ENCODE assay signal across 8 cellular contexts in genomic region chr16:50245417-50246298, GRCh38. TPM values are rescaled to one million over a fixed set of nuclear protein-coding genes. Genes with fewer than 3 reads are reported as not detected.
A peak's percentile ranks its signal among the peaks of the same experiment; 100 is the strongest.
DNase-seq lines count a peak whose midpoint lies in the region; ATAC-seq and TF ChIP-seq lines count a peak whose summit lies in the region.

No MANE protein-coding gene starts in this region.

- no peaks in the 10 kb centered on the region for H4K20me1 ChIP-seq in KMS-11 (ENCODE audit: insufficient read depth)

- no peaks in the 10 kb centered on the region for H3K79me1 ChIP-seq in mesenchymal stem cell (replicated peaks; ENCODE audit: low read length, poor library complexity, severe bottlenecking)

- TF ChIP-seq CTCF in KMS-11 (conservative IDR thresholded peaks at IDR 0.05; ENCODE audit: low read depth, low read length) = no peak

- H3K36me3 Mint-ChIP-seq in activated CD4-positive, alpha-beta T cell treated with anti-CD3 and anti-CD28 coated beads for 36 hours (ENCODE audit: low read depth) = no peaks in the 10 kb centered on the region

- no peaks in the 10 kb centered on the region for H3K9me3 Mint-ChIP-seq in activated CD4-positive, alpha-beta T cell treated with anti-CD3 and anti-CD28 coated beads for 36 hours (ENCODE audit: low read depth)

- DNase-seq in ELR (ENCODE audit: low read depth) = peak; percentile 90
- DNase-seq in activated CD4-positive, alpha-beta T cell treated with anti-CD3 and anti-CD28 coated beads for 36 hours = peak; percentile 83
- DNase-seq in mesenchymal stem cell = peak; percentile 53
- peak; percentile 69 to 72 for DNase-seq in stimulated activated CD8-positive, alpha-beta memory T cell treated with anti-CD3 and anti-CD28 coated beads, Interleukin-7, amount 100 ng/mL, for 4 hours (ENCODE audit: low read depth in 2 of 2)
- no peak for DNase-seq in cortex of kidney (lab: John Stamatoyannopoulos, UW)

- no peak overlapping the region for H2BK120ac ChIP-seq in mesenchymal stem cell (ENCODE audit: low read depth, low read length)

- peak overlapping the region in 1 of 2 experiments; percentile 17 for H3K23ac ChIP-seq in mesenchymal stem cell (ENCODE audit: low read length in 2 of 2)

- peak overlapping the region in 1 of 2 experiments; percentile 74 for H3K18ac ChIP-seq in mesenchymal stem cell (ENCODE audit: low read depth in 1 of 2, low read length in 2 of 2)

- H3K27me3 Mint-ChIP-seq in activated CD4-positive, alpha-beta T cell treated with anti-CD3 and anti-CD28 coated beads for 36 hours = no peaks in the 10 kb centered on the region

- WGBS in ectodermal cell, 2 experiments = 3% methylated on average over 64 to 72 of the region's 74 CpGs
- WGBS in mesenchymal stem cell = 2% methylated on average over 26 of the region's 74 CpGs

- H3K9me3 ChIP-seq in ectodermal cell (ENCODE audit: control insufficient read depth, low read length) = no peaks in the 10 kb centered on the region
- H3K9me3 ChIP-seq in mesenchymal stem cell (ENCODE audit: control insufficient read depth, low read length) = no peaks in the 10 kb centered on the region

- POLR2A ChIA-PET in activated CD4-positive, alpha-beta T cell treated with anti-CD3 and anti-CD28 coated beads for 36 hours (lab: Charles Lee) = interaction anchor here (1.1 kb wide), 1 partner anchor 27 kb away, joined by 3 read pairs; no protein-coding TSS in a partner anchor

- no peaks in the 10 kb centered on the region for H3K36me3 ChIP-seq in KMS-11 (ENCODE audit: insufficient read depth)
- no peaks in the 10 kb centered on the region for H3K36me3 ChIP-seq in ectodermal cell (ENCODE audit: control insufficient read depth, insufficient read depth, low read length)
- no peaks in the 10 kb centered on the region for H3K36me3 ChIP-seq in mesenchymal stem cell (ENCODE audit: control insufficient read depth in 1 of 2, insufficient read depth in 2 of 2, low read depth in 1 of 2, low read length in 2 of 2)

- intact Hi-C loops in activated CD4-positive, alpha-beta T cell treated with anti-CD3 and anti-CD28 coated beads for 36 hours (cut with DNase I, micrococcal nuclease) = loop anchor here in 1 of 2 experiments (1.0 to 2.0 kb wide), 2 partner anchors 19 to 31 kb away; no protein-coding TSS in a partner anchor

- H2AK5ac ChIP-seq in mesenchymal stem cell (ENCODE audit: low read length, severe bottlenecking) = no peak overlapping the region

- H3K4me1 Mint-ChIP-seq in activated CD4-positive, alpha-beta T cell treated with anti-CD3 and anti-CD28 coated beads for 36 hours = peaks cover 16% of the 10 kb centered on the region

- peak overlapping the region; percentile 51 for H4K8ac ChIP-seq in mesenchymal stem cell (ENCODE audit: low read length)

- H2BK5ac ChIP-seq in mesenchymal stem cell (ENCODE audit: low read depth, low read length, poor library complexity, severe bottlenecking) = no peak overlapping the region

- H4K91ac ChIP-seq in mesenchymal stem cell (ENCODE audit: low read length) = no peak overlapping the region

- H3K4me1 ChIP-seq in KMS-11 (ENCODE audit: low read depth, poor library complexity, severe bottlenecking) (peaks cover 8% of the 10 kb centered on the region), ectodermal cell (ENCODE audit: control insufficient read depth, insufficient read depth, low read length) (peaks cover 11% of the 10 kb centered on the region), mesenchymal stem cell (ENCODE audit: control insufficient read depth, insufficient read depth, low read depth, low read length) (peaks cover 19% of the 10 kb centered on the region)

- H3K27ac ChIP-seq in KMS-11 = no peak overlapping the region
- no peak overlapping the region for H3K27ac ChIP-seq in ectodermal cell (ENCODE audit: insufficient read depth, low read depth, low read length, poor library complexity, severe bottlenecking)
- no peak overlapping the region for H3K27ac ChIP-seq in mesenchymal stem cell (ENCODE audit: low read length, poor library complexity, severe bottlenecking)

- peak; percentile 77 for ATAC-seq in GM21619 (IDR thresholded peaks at IDR 0.05; ENCODE audit: unreplicated experiment)
- ATAC-seq in activated CD4-positive, alpha-beta T cell treated with anti-CD3 and anti-CD28 coated beads for 36 hours = peak; percentile 91

- H3K4me3 ChIP-seq in KMS-11 (IDR thresholded peaks at IDR 0.05; ENCODE audit: insufficient read depth, low read depth, low read length) (no peak overlapping the region), ectodermal cell (ENCODE audit: insufficient read depth, low read depth, low read length) (peak overlapping the region; percentile 41), mesenchymal stem cell (ENCODE audit: insufficient read depth in 1 of 2, low read depth in 1 of 2, low read length in 2 of 2) (peak overlapping the region; percentile 62 to 79)

- H3K4me2 ChIP-seq in KMS-11 = peak overlapping the region; percentile 79
- peak overlapping the region; percentile 88 for H3K4me2 ChIP-seq in mesenchymal stem cell (ENCODE audit: low read length, poor library complexity, severe bottlenecking)

- H3K4ac ChIP-seq in mesenchymal stem cell (ENCODE audit: low read depth in 1 of 2, low read length in 2 of 2) = peak overlapping the region in 1 of 2 experiments; percentile 33

- peak overlapping the region; percentile 74 for H2BK15ac ChIP-seq in mesenchymal stem cell (ENCODE audit: low read depth, poor library complexity, severe bottlenecking)

- H3K27ac Mint-ChIP-seq in activated CD4-positive, alpha-beta T cell treated with anti-CD3 and anti-CD28 coated beads for 36 hours = peak overlapping the region; percentile 83

- peak overlapping the region; percentile 76 for H3K4me3 Mint-ChIP-seq in activated CD4-positive, alpha-beta T cell treated with anti-CD3 and anti-CD28 coated beads for 36 hours

- H3K14ac ChIP-seq in mesenchymal stem cell (ENCODE audit: low read length in 2 of 2) = peak overlapping the region in 1 of 2 experiments; percentile 53

- H2AFZ ChIP-seq in KMS-11 (ENCODE audit: low read depth) (peak overlapping the region; percentile 98), mesenchymal stem cell (ENCODE audit: low read depth, low read length) (peak overlapping the region; percentile 92)

- H3K9ac ChIP-seq in KMS-11 (peak overlapping the region; percentile 67; the same call in 1 of the 2 replicates), mesenchymal stem cell (ENCODE audit: low read length) (peak overlapping the region; percentile 77)

- peak overlapping the region in 1 of 2 experiments; percentile 67 for H2BK12ac ChIP-seq in mesenchymal stem cell (ENCODE audit: low read length in 2 of 2)

- no peaks in the 10 kb centered on the region for H3K79me2 ChIP-seq in KMS-11 (ENCODE audit: insufficient read depth, low read depth)

- CTCF ChIA-PET in activated CD4-positive, alpha-beta T cell treated with anti-CD3 and anti-CD28 coated beads for 36 hours (lab: Charles Lee) = interaction anchor here (0.6 to 1.5 kb wide), 9 partner anchors 9 to 420 kb away, joined by 3 to 6 read pairs (median 3); partner anchors contain the start of gene CNEP1R1

- H3K27me3 ChIP-seq in KMS-11 (ENCODE audit: insufficient read depth, low read depth) = no peaks in the 10 kb centered on the region
- H3K27me3 ChIP-seq in ectodermal cell (ENCODE audit: control insufficient read depth, insufficient read depth, low read length, poor library complexity, severe bottlenecking) = peaks cover 30% of the 10 kb centered on the region
- peaks cover 2 to 4% of the 10 kb centered on the region in 2 experiments for H3K27me3 ChIP-seq in mesenchymal stem cell (ENCODE audit: control insufficient read depth in 1 of 2, insufficient read depth in 1 of 2, low read length in 2 of 2)

RNA-seq across cellular contexts. Expression of gene ADCY7, which starts 20.7 kb away (rescaled TPM):
- total RNA-seq in activated CD4-positive, alpha-beta T cell treated with anti-CD3 and anti-CD28 coated beads for 36 hours = 10 to 100 TPM; 51.8 to 85.3 TPM
- 2.6 TPM for polyA plus RNA-seq in ectodermal cell (2013, experiment 1 of 4)
- 3.5 TPM for polyA plus RNA-seq in ectodermal cell (2013, experiment 2 of 4)
- 5.3 TPM for polyA plus RNA-seq in ectodermal cell (2013, experiment 3 of 4)
- 4.5 TPM for polyA plus RNA-seq in ectodermal cell (2013, experiment 4 of 4)
- 6.2 TPM for polyA plus RNA-seq in mesenchymal stem cell (2013, experiment 1 of 2)
- 6.4 TPM for polyA plus RNA-seq in mesenchymal stem cell (2013, experiment 2 of 2)
